19 cellular contexts compared by ENCODE assay signal in genomic region chr2:79952561-79952960, GRCh38.
"Had no signal": no experiment of that assay in that cellular context is flagged by ENCODE, and none has a peak within 500 bp of the region (broad histone marks: within the 10 kb centered on the region; RNA-seq: fewer than 3 reads in every experiment).

No MANE protein-coding gene starts in this region.

- H3K4me1 Mint-ChIP-seq: natural killer cell, neural crest cell had no signal

- H3K27ac Mint-ChIP-seq: effector memory CD8-positive, alpha-beta T cell; natural killer cell had no signal

- ATAC-seq: effector memory CD8-positive, alpha-beta T cell; heart left ventricle; left lobe of liver; mucosa of descending colon; natural killer cell had no signal

- H3K4me3 Mint-ChIP-seq: effector memory CD8-positive, alpha-beta T cell; natural killer cell; neural crest cell had no signal

- H3K27me3 Mint-ChIP-seq: effector memory CD8-positive, alpha-beta T cell had no signal

- DNase-seq: effector memory CD8-positive, alpha-beta T cell; esophagus squamous epithelium; foreskin melanocyte; heart left ventricle; hypothalamus; kidney glomerular epithelial cell; mammary epithelial cell; mucosa of descending colon; natural killer cell; sigmoid colon; stimulated activated naive CD4-positive, alpha-beta T cell; stomach; substantia nigra; trophoblast cell had no signal

- H3K4me3 ChIP-seq: esophagus squamous epithelium, heart left ventricle, mucosa of descending colon, right atrium auricular region, sigmoid colon, skin epidermis, stomach, thoracic aorta had no signal

- H3K36me3 Mint-ChIP-seq: natural killer cell had no signal

- H3K4me1 ChIP-seq: esophagus squamous epithelium, heart left ventricle, right atrium auricular region, sigmoid colon, stomach had no signal

- H3K27ac ChIP-seq: esophagus squamous epithelium, heart left ventricle, right atrium auricular region, sigmoid colon, skin epidermis, stomach, thoracic aorta had no signal

- H3K9me3 ChIP-seq: esophagus squamous epithelium, heart left ventricle, mucosa of descending colon, right atrium auricular region, sigmoid colon, stomach, thoracic aorta had no signal

- H3K36me3 ChIP-seq: esophagus squamous epithelium, heart left ventricle, right atrium auricular region, sigmoid colon, stomach, thoracic aorta had no signal

- H3K27me3 ChIP-seq: esophagus squamous epithelium, heart left ventricle, right atrium auricular region, sigmoid colon, stomach had no signal
